Comparison of ENCODE assay signal across 1 cellular context in genomic region chr6:42970859-42971612, GRCh38.
TF ChIP-seq lines count a peak whose summit lies in the region.

No MANE protein-coding gene starts in this region.

TF ChIP-seq in HEK293, 187 proteins besides CTCF, POLR2A, EP300 and RAD21 (continued from another document):
- no peak for TF ChIP-seq PRDM6 (tag by site-specific recombination; IDR thresholded peaks at IDR 0.05)
- peak; percentile 74 for TF ChIP-seq ZBTB17 (tag by site-specific recombination; IDR thresholded peaks at IDR 0.05)
- peak; percentile 84 for TF ChIP-seq INSM2 (tag by site-specific recombination; IDR thresholded peaks at IDR 0.05)
- peak; percentile 51 for TF ChIP-seq ZNF394 (tag by site-specific recombination; IDR thresholded peaks at IDR 0.05; ENCODE audit: borderline replicate concordance)
- TF ChIP-seq SCRT2 (tag by site-specific recombination; IDR thresholded peaks at IDR 0.05) = peak; percentile 76
- TF ChIP-seq ZNF16 (tag by site-specific recombination; IDR thresholded peaks at IDR 0.05; ENCODE audit: low read depth) = no peak
- no peak for TF ChIP-seq ZNF621 (tag by site-specific recombination; IDR thresholded peaks at IDR 0.05)
